Comparison of ENCODE assay signal across 14 cellular contexts in genomic region chr19:35476149-35476548, GRCh38. TPM values are rescaled to one million over a fixed set of nuclear protein-coding genes. Genes with fewer than 3 reads are reported as not detected.
DNase-seq lines count a peak whose midpoint lies in the region; ATAC-seq, FAIRE-seq and TF ChIP-seq lines count a peak whose summit lies in the region.
"Had no signal": no experiment of that assay in that cellular context is flagged by ENCODE, and none has a peak within 500 bp of the region (broad histone marks: within the 10 kb centered on the region; RNA-seq: fewer than 3 reads in every experiment).

No MANE protein-coding gene starts in this region.

- no peak overlapping the region for H4K8ac ChIP-seq in mesenchymal stem cell (ENCODE audit: low read length)

- no peak overlapping the region for H3K18ac ChIP-seq in mesenchymal stem cell (ENCODE audit: low read depth in 1 of 2, low read length in 2 of 2)

- peak; percentile 56 for DNase-seq in activated CD4-positive, alpha-beta T cell treated with anti-CD3 and anti-CD28 coated beads for 36 hours
- DNase-seq in activated CD4-positive, alpha-beta T cell treated with anti-CD3 and anti-CD28 coated beads, Interleukin-2, amount 10 ng/mL, durations not matched to agents 24 days and 14 days = no peak
- DNase-seq in GM12891 (ENCODE audit: insufficient read length, low spot score) = no peak
- DNase-seq in SK-MEL-5 (ENCODE audit: low read depth, low spot score) = peak; percentile 33
- DNase-seq in mesenchymal stem cell = no peak
- no peak for DNase-seq in NCI-H2107 treated with DMSO at 0.1 percent for 48 hours (lab: John Stamatoyannopoulos, UW; ENCODE audit: unreplicated experiment)
- DNase-seq: anterior cingulate cortex; DMS153; effector CD8-positive, alpha-beta T cell; left lung; NCI-H2029 treated with DMSO at 0.1 percent for 48 hours; trophoblast cell had no signal

- H2AFZ ChIP-seq in mesenchymal stem cell (ENCODE audit: low read depth, low read length) = no peak overlapping the region

- H3K4me3 ChIP-seq in mesenchymal stem cell (ENCODE audit: insufficient read depth in 1 of 2, low read depth in 1 of 2, low read length in 2 of 2) = no peak overlapping the region
- H3K4me3 ChIP-seq: left lung had no signal

- H3K9me3 Mint-ChIP-seq in activated CD4-positive, alpha-beta T cell treated with anti-CD3 and anti-CD28 coated beads for 36 hours (ENCODE audit: low read depth) = no peaks in the 10 kb centered on the region
- no peaks in the 10 kb centered on the region for H3K9me3 Mint-ChIP-seq in activated CD4-positive, alpha-beta T cell treated with anti-CD3 and anti-CD28 coated beads, Interleukin-2, amount 10 ng/mL, durations not matched to agents 24 days and 14 days

- no peak overlapping the region for H4K91ac ChIP-seq in mesenchymal stem cell (ENCODE audit: low read length)

- no peaks in the 10 kb centered on the region for H3K36me3 Mint-ChIP-seq in activated CD4-positive, alpha-beta T cell treated with anti-CD3 and anti-CD28 coated beads for 36 hours (ENCODE audit: low read depth)
- H3K36me3 Mint-ChIP-seq in activated CD4-positive, alpha-beta T cell treated with anti-CD3 and anti-CD28 coated beads, Interleukin-2, amount 10 ng/mL, durations not matched to agents 24 days and 14 days (ENCODE audit: low read depth) = no peaks in the 10 kb centered on the region

- POLR2A ChIA-PET in activated CD4-positive, alpha-beta T cell treated with anti-CD3 and anti-CD28 coated beads for 36 hours (lab: Charles Lee) = no interaction called here

- no peak overlapping the region for H3K23ac ChIP-seq in mesenchymal stem cell (ENCODE audit: low read length in 2 of 2)

- no peak overlapping the region for H3K27ac ChIP-seq in mesenchymal stem cell (ENCODE audit: low read length, poor library complexity, severe bottlenecking)
- H3K27ac ChIP-seq: left lung had no signal

- peak; percentile 51 for FAIRE-seq in GM12891 (lab: Jason Lieb, UNC)

- H3K9ac ChIP-seq in mesenchymal stem cell (ENCODE audit: low read length) = no peak overlapping the region

- CTCF ChIA-PET in activated CD4-positive, alpha-beta T cell treated with anti-CD3 and anti-CD28 coated beads for 36 hours (lab: Charles Lee) = no interaction called here

- H3K27ac Mint-ChIP-seq in activated CD4-positive, alpha-beta T cell treated with anti-CD3 and anti-CD28 coated beads for 36 hours = no peak overlapping the region
- H3K27ac Mint-ChIP-seq in activated CD4-positive, alpha-beta T cell treated with anti-CD3 and anti-CD28 coated beads, Interleukin-2, amount 10 ng/mL, durations not matched to agents 24 days and 14 days = no peak overlapping the region

- no peak overlapping the region for H2BK5ac ChIP-seq in mesenchymal stem cell (ENCODE audit: low read depth, low read length, poor library complexity, severe bottlenecking)

- H2BK15ac ChIP-seq in mesenchymal stem cell (ENCODE audit: low read depth, poor library complexity, severe bottlenecking) = peak overlapping the region; percentile 67

- in situ Hi-C loops in SK-MEL-5 (cut with HindIII; ENCODE audit: low pct_unique_long_range_greater_than_20kb, low sequenced_read_pairs) = no loop called here

- no peaks in the 10 kb centered on the region for H3K4me1 Mint-ChIP-seq in activated CD4-positive, alpha-beta T cell treated with anti-CD3 and anti-CD28 coated beads for 36 hours
- no peaks in the 10 kb centered on the region for H3K4me1 Mint-ChIP-seq in activated CD4-positive, alpha-beta T cell treated with anti-CD3 and anti-CD28 coated beads, Interleukin-2, amount 10 ng/mL, durations not matched to agents 24 days and 14 days

- intact Hi-C loops in activated CD4-positive, alpha-beta T cell treated with anti-CD3 and anti-CD28 coated beads for 36 hours (cut with DNase I, micrococcal nuclease) = no loop called here
- intact Hi-C loops in activated CD4-positive, alpha-beta T cell treated with anti-CD3 and anti-CD28 coated beads, Interleukin-2, amount 10 ng/mL, durations not matched to agents 24 days and 14 days (cut with micrococcal nuclease) = no loop called here

- peak; percentile 36 for ATAC-seq in activated CD4-positive, alpha-beta T cell treated with anti-CD3 and anti-CD28 coated beads for 36 hours
- no peak for ATAC-seq in HG03045 (IDR thresholded peaks at IDR 0.05; ENCODE audit: unreplicated experiment)
- ATAC-seq in GM18909 (IDR thresholded peaks at IDR 0.05; ENCODE audit: poor library complexity, unreplicated experiment) = no peak

- 38% methylated on average over 4 of the region's 4 CpGs for WGBS in mesenchymal stem cell

- no peak overlapping the region for H3K14ac ChIP-seq in mesenchymal stem cell (ENCODE audit: low read length in 2 of 2)

- H3K27me3 Mint-ChIP-seq in activated CD4-positive, alpha-beta T cell treated with anti-CD3 and anti-CD28 coated beads for 36 hours = peaks cover 2% of the 10 kb centered on the region
- peaks cover 6% of the 10 kb centered on the region for H3K27me3 Mint-ChIP-seq in activated CD4-positive, alpha-beta T cell treated with anti-CD3 and anti-CD28 coated beads, Interleukin-2, amount 10 ng/mL, durations not matched to agents 24 days and 14 days

- no peaks in the 10 kb centered on the region for H3K36me3 ChIP-seq in mesenchymal stem cell (ENCODE audit: control insufficient read depth in 1 of 2, insufficient read depth in 2 of 2, low read depth in 1 of 2, low read length in 2 of 2)
- H3K36me3 ChIP-seq: left lung had no signal

- H3K27me3 ChIP-seq in mesenchymal stem cell (ENCODE audit: control insufficient read depth in 1 of 2, insufficient read depth in 1 of 2, low read length in 2 of 2) = peaks cover 0 to 30% of the 10 kb centered on the region in 2 experiments
- H3K27me3 ChIP-seq: left lung had no signal

- H3K4me3 Mint-ChIP-seq in activated CD4-positive, alpha-beta T cell treated with anti-CD3 and anti-CD28 coated beads for 36 hours = no peak overlapping the region
- no peak overlapping the region for H3K4me3 Mint-ChIP-seq in activated CD4-positive, alpha-beta T cell treated with anti-CD3 and anti-CD28 coated beads, Interleukin-2, amount 10 ng/mL, durations not matched to agents 24 days and 14 days

- no peak overlapping the region for H2AK5ac ChIP-seq in mesenchymal stem cell (ENCODE audit: low read length, severe bottlenecking)

- no peak overlapping the region for H3K4me2 ChIP-seq in mesenchymal stem cell (ENCODE audit: low read length, poor library complexity, severe bottlenecking)

- H2BK120ac ChIP-seq in mesenchymal stem cell (ENCODE audit: low read depth, low read length) = no peak overlapping the region

- H3K9me3 ChIP-seq in mesenchymal stem cell (ENCODE audit: control insufficient read depth, low read length) = no peaks in the 10 kb centered on the region
- H3K9me3 ChIP-seq: left lung had no signal

- no peak for TF ChIP-seq POLR2A in GM12891 (IDR thresholded peaks at IDR 0.05; ENCODE audit: low read depth, low read length)

- H3K79me1 ChIP-seq in mesenchymal stem cell (replicated peaks; ENCODE audit: low read length, poor library complexity, severe bottlenecking) = no peaks in the 10 kb centered on the region

- H2BK12ac ChIP-seq in mesenchymal stem cell (ENCODE audit: low read length in 2 of 2) = no peak overlapping the region

- H3K4ac ChIP-seq in mesenchymal stem cell (ENCODE audit: low read depth in 1 of 2, low read length in 2 of 2) = no peak overlapping the region

- no peaks in the 10 kb centered on the region for H3K4me1 ChIP-seq in mesenchymal stem cell (ENCODE audit: control insufficient read depth, insufficient read depth, low read depth, low read length)
- H3K4me1 ChIP-seq: left lung had no signal

RNA-seq across cellular contexts. Expression of gene KRTDAP, which starts 14.1 kb away (rescaled TPM):
- total RNA-seq in activated CD4-positive, alpha-beta T cell treated with anti-CD3 and anti-CD28 coated beads for 36 hours = not detected
- total RNA-seq in activated CD4-positive, alpha-beta T cell treated with anti-CD3 and anti-CD28 coated beads, Interleukin-2, amount 10 ng/mL, durations not matched to agents 24 days and 14 days = not detected in 2 replicates
- polyA plus RNA-seq in GM12891 (2012; ENCODE audit: low read depth, missing spikeins) = not detected
- not detected in 2 replicates for total RNA-seq in SK-MEL-5 (2014; rRNA removed; shearing (Covaris generic))
- polyA plus RNA-seq in SK-MEL-5 (2015; cell fraction: cytosol; rRNA removed) = not detected in 2 replicates
- polyA plus RNA-seq in SK-MEL-5 (2015; cell fraction: nucleus; rRNA removed) = not detected in 2 replicates
- not detected for polyA plus RNA-seq in mesenchymal stem cell (2013, experiment 1 of 2)
- 0.12 TPM for polyA plus RNA-seq in mesenchymal stem cell (2013, experiment 2 of 2)
- total RNA-seq: left lung had no signal

RNA-seq across cellular contexts. Expression of gene FFAR2, which starts 28.1 kb away (rescaled TPM):
- total RNA-seq in activated CD4-positive, alpha-beta T cell treated with anti-CD3 and anti-CD28 coated beads for 36 hours = not detected
- not detected in 2 replicates for total RNA-seq in activated CD4-positive, alpha-beta T cell treated with anti-CD3 and anti-CD28 coated beads, Interleukin-2, amount 10 ng/mL, durations not matched to agents 24 days and 14 days
- polyA plus RNA-seq in GM12891 (2012; ENCODE audit: low read depth, missing spikeins) = 24.9 TPM
- 0.13 TPM in 1 of 2 replicates, not detected in the other for total RNA-seq in SK-MEL-5 (2014; rRNA removed; shearing (Covaris generic))
- 0.05 TPM in 1 of 2 replicates, not detected in the other for polyA plus RNA-seq in SK-MEL-5 (2015; cell fraction: cytosol; rRNA removed)
- polyA plus RNA-seq in SK-MEL-5 (2015; cell fraction: nucleus; rRNA removed) = not detected in 2 replicates
- 0.06 TPM for polyA plus RNA-seq in mesenchymal stem cell (2013, experiment 1 of 2)
- 0.12 TPM for polyA plus RNA-seq in mesenchymal stem cell (2013, experiment 2 of 2)

RNA-seq across cellular contexts. Expression of gene DMKN, which starts 37.3 kb away (rescaled TPM):
- 1 to 10 TPM; 1.1 to 1.3 TPM for total RNA-seq in activated CD4-positive, alpha-beta T cell treated with anti-CD3 and anti-CD28 coated beads for 36 hours
- not detected in 2 replicates for total RNA-seq in activated CD4-positive, alpha-beta T cell treated with anti-CD3 and anti-CD28 coated beads, Interleukin-2, amount 10 ng/mL, durations not matched to agents 24 days and 14 days
- 97.6 TPM for polyA plus RNA-seq in GM12891 (2012; ENCODE audit: low read depth, missing spikeins)
- 16.7 and 23.0 TPM in 2 replicates for total RNA-seq in SK-MEL-5 (2014; rRNA removed; shearing (Covaris generic))
- polyA plus RNA-seq in SK-MEL-5 (2015; cell fraction: cytosol; rRNA removed) = 28.0 and 29.1 TPM in 2 replicates
- polyA plus RNA-seq in SK-MEL-5 (2015; cell fraction: nucleus; rRNA removed) = 27.1 and 31.7 TPM in 2 replicates
- 11.3 TPM for polyA plus RNA-seq in mesenchymal stem cell (2013, experiment 1 of 2)
- polyA plus RNA-seq in mesenchymal stem cell (2013, experiment 2 of 2) = 11.6 TPM

RNA-seq across cellular contexts. Expression of gene SBSN, which starts 52.0 kb away (rescaled TPM):
- total RNA-seq in activated CD4-positive, alpha-beta T cell treated with anti-CD3 and anti-CD28 coated beads for 36 hours = not detected
- not detected in 2 replicates for total RNA-seq in activated CD4-positive, alpha-beta T cell treated with anti-CD3 and anti-CD28 coated beads, Interleukin-2, amount 10 ng/mL, durations not matched to agents 24 days and 14 days
- 0.74 TPM for polyA plus RNA-seq in GM12891 (2012; ENCODE audit: low read depth, missing spikeins)
- 0.11 TPM in 1 of 2 replicates, not detected in the other for total RNA-seq in SK-MEL-5 (2014; rRNA removed; shearing (Covaris generic))
- polyA plus RNA-seq in SK-MEL-5 (2015; cell fraction: cytosol; rRNA removed) = 0.11 TPM in 1 of 2 replicates, not detected in the other
- polyA plus RNA-seq in SK-MEL-5 (2015; cell fraction: nucleus; rRNA removed) = not detected in 2 replicates
- 0.25 TPM for polyA plus RNA-seq in mesenchymal stem cell (2013, experiment 1 of 2)
- polyA plus RNA-seq in mesenchymal stem cell (2013, experiment 2 of 2) = 0.23 TPM

RNA-seq across cellular contexts. Expression of gene GAPDHS, which starts 57.1 kb away (rescaled TPM):
- not detected for total RNA-seq in activated CD4-positive, alpha-beta T cell treated with anti-CD3 and anti-CD28 coated beads for 36 hours
- not detected in 2 replicates for total RNA-seq in activated CD4-positive, alpha-beta T cell treated with anti-CD3 and anti-CD28 coated beads, Interleukin-2, amount 10 ng/mL, durations not matched to agents 24 days and 14 days
- polyA plus RNA-seq in GM12891 (2012; ENCODE audit: low read depth, missing spikeins) = 0.53 TPM
- total RNA-seq in SK-MEL-5 (2014; rRNA removed; shearing (Covaris generic)) = 3.2 and 3.6 TPM in 2 replicates
- 2.6 and 3.7 TPM in 2 replicates for polyA plus RNA-seq in SK-MEL-5 (2015; cell fraction: cytosol; rRNA removed)
- 2.8 and 2.9 TPM in 2 replicates for polyA plus RNA-seq in SK-MEL-5 (2015; cell fraction: nucleus; rRNA removed)
- polyA plus RNA-seq in mesenchymal stem cell (2013, experiment 1 of 2) = not detected
- polyA plus RNA-seq in mesenchymal stem cell (2013, experiment 2 of 2) = not detected
- total RNA-seq: left lung had no signal

Comparison
In these comparisons a context has a peak if more than half of its experiments do, and no peak if none do; other contexts are left out.
1. DNase-seq: peak in activated CD4-positive, alpha-beta T cell treated with anti-CD3 and anti-CD28 coated beads for 36 hours (single experiment) and SK-MEL-5 (single experiment); none in activated CD4-positive, alpha-beta T cell treated with anti-CD3 and anti-CD28 coated beads, Interleukin-2, amount 10 ng/mL, durations not matched to agents 24 days and 14 days (single experiment), GM12891 (single experiment), mesenchymal stem cell (single experiment) and NCI-H2107 treated with DMSO at 0.1 percent for 48 hours (single experiment).